In genomic region chr15:40960151-40960885, GRCh38 we compare ENCODE assay signal across 20 cellular contexts. TPM values are rescaled to one million over a fixed set of nuclear protein-coding genes. Genes with fewer than 3 reads are reported as not detected.
A peak's percentile ranks its signal among the peaks of the same experiment; 100 is the strongest.
DNase-seq lines count a peak whose midpoint lies in the region; ATAC-seq and TF ChIP-seq lines count a peak whose summit lies in the region.
"Had no signal": no experiment of that assay in that cellular context is flagged by ENCODE, and none has a peak within 500 bp of the region (broad histone marks: within the 10 kb centered on the region; RNA-seq: fewer than 3 reads in every experiment).

No MANE protein-coding gene starts in this region.

- BruUV-seq in Caco-2 (replicated peaks; lab: Mats Ljungman, UMichigan), result no TSS peak

- H3K9me3 Mint-ChIP-seq in Caco-2 (ENCODE audit: unreplicated experiment), result no peaks in the 10 kb centered on the region
- H3K9me3 Mint-ChIP-seq in naive thymus-derived CD4-positive, alpha-beta T cell, result no peaks in the 10 kb centered on the region
- H3K9me3 Mint-ChIP-seq: immature natural killer cell; natural killer cell treated with Interleukin-12 subunit alpha and Interleukin-12 subunit beta and Interleukin-15 and Interleukin-18, amount 100 ng/mL, for 72 hours had no signal

- DNase-seq in Caco-2 (no peak), RWPE1 (ENCODE audit: low spot score) (no peak), islet precursor cell (peak; percentile 50), osteoblast (ENCODE audit: insufficient read length, low spot score, missing footprints) (peak; percentile 81), superior temporal gyrus (ENCODE audit: extremely low spot score) (no peak), germinal center (ENCODE audit: low spot score) (no peak)
- no peak for DNase-seq in naive thymus-derived CD4-positive, alpha-beta T cell
- DNase-seq: activated CD4-positive, alpha-beta T cell treated with anti-CD3 and anti-CD28 coated beads for 1 hour; activated naive CD4-positive, alpha-beta T cell treated with Interleukin-2 at 50 U/mL for 16 hours; brain microvascular endothelial cell; immature natural killer cell; NCI-H187; NCI-H2227 treated with DMSO at 0.1 percent for 48 hours; NCI-H82; stimulated activated CD4-positive, alpha-beta T cell treated with anti-CD3 and anti-CD28 coated beads, Interleukin-12 subunit alpha, Interleukin-12 subunit beta, amount 100 ng/mL, for 4 hours; stimulated activated CD8-positive, alpha-beta memory T cell treated with anti-CD3 and anti-CD28 coated beads, Interleukin-4, amount 100 ng/mL, for 48 hours had no signal

- H3K4me1 ChIP-seq in Caco-2 (no peaks in the 10 kb centered on the region), osteoblast (ENCODE audit: insufficient read depth, low read length) (no peaks in the 10 kb centered on the region)
- H3K4me1 ChIP-seq in naive thymus-derived CD4-positive, alpha-beta T cell (ENCODE audit: control insufficient read depth in 2 of 2, insufficient read depth in 2 of 2, low read length in 2 of 2), result no peaks in the 10 kb centered on the region

- no peaks in the 10 kb centered on the region for H3K27me3 Mint-ChIP-seq in Caco-2 (ENCODE audit: insufficient read depth, unreplicated experiment)
- peaks cover 0 to 5% (median 0%) of the 10 kb centered on the region in 5 donors for H3K27me3 Mint-ChIP-seq in naive thymus-derived CD4-positive, alpha-beta T cell

- CTCF ChIA-PET in Caco-2 (lab: Charles Lee) (interaction anchor here (0.6 kb wide), 2 partner anchors 30 to 32 kb away, joined by 3 to 4 read pairs; no protein-coding TSS in a partner anchor), RWPE1 (lab: Yijun Ruan, JAX) (no interaction called here)
- CTCF ChIA-PET in naive thymus-derived CD4-positive, alpha-beta T cell (lab: Charles Lee), result no interaction called here

- no peak for TF ChIP-seq CTCF in Caco-2 (IDR thresholded peaks at IDR 0.05; ENCODE audit: insufficient read depth in 1 of 2, low read depth in 1 of 2, low read length in 1 of 2, severe bottlenecking in 1 of 2, unreplicated experiment in 1 of 2)
- no peak for TF ChIP-seq CTCF in RWPE1 (conservative IDR thresholded peaks at IDR 0.05; ENCODE audit: low read depth)
- no peak for TF ChIP-seq CTCF in osteoblast (IDR thresholded peaks at IDR 0.05; ENCODE audit: extremely low read depth, low read depth, low read length)

- H3K4me2 ChIP-seq in osteoblast (ENCODE audit: insufficient read depth, low read length), result no peak overlapping the region

- H3K4me3 ChIP-seq in Caco-2 (ENCODE audit: low read depth, low read length) (no peak overlapping the region), osteoblast (ENCODE audit: insufficient read depth, low read length) (no peak overlapping the region)
- no peak overlapping the region for H3K4me3 ChIP-seq in naive thymus-derived CD4-positive, alpha-beta T cell (ENCODE audit: low read length)
- H3K4me3 ChIP-seq: coronary artery had no signal

- H3K27ac ChIP-seq in RWPE1, result peak overlapping the region; percentile 45
- no peak overlapping the region for H3K27ac ChIP-seq in osteoblast (ENCODE audit: low read depth, low read length)
- H3K27ac ChIP-seq in naive thymus-derived CD4-positive, alpha-beta T cell (ENCODE audit: low read depth, low read length), result no peak overlapping the region
- H3K27ac ChIP-seq: brain microvascular endothelial cell, coronary artery had no signal

- H3K27me3 ChIP-seq in Caco-2 (replicated peaks; ENCODE audit: control insufficient read depth, insufficient read depth, low read length) (no peaks in the 10 kb centered on the region), osteoblast (ENCODE audit: insufficient read depth, low read length) (no peaks in the 10 kb centered on the region)
- H3K27me3 ChIP-seq in naive thymus-derived CD4-positive, alpha-beta T cell (ENCODE audit: control insufficient read depth in 2 of 2, insufficient read depth in 2 of 2, low read length in 2 of 2), result no peaks in the 10 kb centered on the region
- H3K27me3 ChIP-seq: brain microvascular endothelial cell had no signal

- POLR2A ChIA-PET in Caco-2 (lab: Charles Lee), result interaction anchor here (1.2 kb wide), 1 partner anchor 16 kb away, joined by 3 read pairs; no protein-coding TSS in a partner anchor
- POLR2A ChIA-PET in RWPE1 (lab: Yijun Ruan, JAX; ENCODE audit: low non-redundant PET), result no interaction called here
- POLR2A ChIA-PET in naive thymus-derived CD4-positive, alpha-beta T cell (lab: Charles Lee), result no interaction called here

- peak overlapping the region; percentile 83 for H3K27ac Mint-ChIP-seq in Caco-2 (ENCODE audit: unreplicated experiment)
- peak overlapping the region in 1 of 9 donors; percentile 14 for H3K27ac Mint-ChIP-seq in naive thymus-derived CD4-positive, alpha-beta T cell
- H3K27ac Mint-ChIP-seq: natural killer cell treated with Interleukin-12 subunit alpha and Interleukin-12 subunit beta and Interleukin-15 and Interleukin-18, amount 100 ng/mL, for 72 hours had no signal

- ATAC-seq in naive thymus-derived CD4-positive, alpha-beta T cell, result no peak
- ATAC-seq in GM21619 (IDR thresholded peaks at IDR 0.05; ENCODE audit: unreplicated experiment), result no peak

- intact Hi-C loops in Caco-2 (cut with micrococcal nuclease; ENCODE audit: unreplicated experiment), result no loop called here
- intact Hi-C loops in naive thymus-derived CD4-positive, alpha-beta T cell (cut with micrococcal nuclease), result no loop called here

- H3K4me1 Mint-ChIP-seq in Caco-2 (ENCODE audit: low read depth, unreplicated experiment), result peaks cover 17% of the 10 kb centered on the region
- peaks cover 0 to 11% (median 3%) of the 10 kb centered on the region in 7 donors for H3K4me1 Mint-ChIP-seq in naive thymus-derived CD4-positive, alpha-beta T cell
- H3K4me1 Mint-ChIP-seq: immature natural killer cell had no signal

- peaks cover 46% of the 10 kb centered on the region for H3K36me3 Mint-ChIP-seq in Caco-2 (ENCODE audit: insufficient read depth, unreplicated experiment)
- H3K36me3 Mint-ChIP-seq in naive thymus-derived CD4-positive, alpha-beta T cell, result peaks cover 0 to 8% (median 0%) of the 10 kb centered on the region in 5 donors
- H3K36me3 Mint-ChIP-seq: natural killer cell treated with Interleukin-12 subunit alpha and Interleukin-12 subunit beta and Interleukin-15 and Interleukin-18, amount 100 ng/mL, for 72 hours had no signal

- H3K79me2 ChIP-seq in osteoblast (ENCODE audit: insufficient read depth, low read length), result no peaks in the 10 kb centered on the region

- H2AFZ ChIP-seq in osteoblast (ENCODE audit: low read length), result no peak overlapping the region

- no peak overlapping the region for H3K4me3 Mint-ChIP-seq in Caco-2 (ENCODE audit: unreplicated experiment)
- H3K4me3 Mint-ChIP-seq in naive thymus-derived CD4-positive, alpha-beta T cell, result no peak overlapping the region
- H3K4me3 Mint-ChIP-seq: immature natural killer cell; natural killer cell treated with Interleukin-12 subunit alpha and Interleukin-12 subunit beta and Interleukin-15 and Interleukin-18, amount 100 ng/mL, for 72 hours had no signal

- H3K9me3 ChIP-seq in Caco-2 (no peaks in the 10 kb centered on the region), osteoblast (ENCODE audit: low read depth, low read length) (no peaks in the 10 kb centered on the region)
- H3K9me3 ChIP-seq in naive thymus-derived CD4-positive, alpha-beta T cell (ENCODE audit: control insufficient read depth in 2 of 3, low read length in 3 of 3), result no peaks in the 10 kb centered on the region

- H3K36me3 ChIP-seq in Caco-2 (ENCODE audit: control insufficient read depth, insufficient read depth, low read length) (no peaks in the 10 kb centered on the region), osteoblast (ENCODE audit: insufficient read depth, low read length) (peaks cover 6% of the 10 kb centered on the region)
- H3K36me3 ChIP-seq in naive thymus-derived CD4-positive, alpha-beta T cell (ENCODE audit: control insufficient read depth in 2 of 3, insufficient read depth in 3 of 3, low read length in 3 of 3), result no peaks in the 10 kb centered on the region
- H3K36me3 ChIP-seq: brain microvascular endothelial cell had no signal

- no peaks in the 10 kb centered on the region for H4K20me1 ChIP-seq in osteoblast (ENCODE audit: insufficient read depth, low read length)

RNA-seq across cellular contexts. Expression of gene CHAC1, which starts 7.0 kb away (rescaled TPM):
- total RNA-seq in Caco-2 (2022) (54.0 and 55.8 TPM in 2 replicates), osteoblast (30.0 and 30.1 TPM in 2 replicates)
- total RNA-seq in naive thymus-derived CD4-positive, alpha-beta T cell, result 1 to 10 TPM in 3 of 5 experiments, under 1 TPM in 2; 0.24 to 5.7 (median 1.1) TPM
- under 1 TPM in 1 of 2 donors, not detected in 1; 0.39 TPM for polyA plus RNA-seq in naive thymus-derived CD4-positive, alpha-beta T cell

RNA-seq across cellular contexts. Expression of gene DLL4, which starts 31.2 kb away (rescaled TPM):
- total RNA-seq in Caco-2 (2022) (3.4 TPM in 2 replicates), osteoblast (not detected in 2 replicates)
- not detected for total RNA-seq in naive thymus-derived CD4-positive, alpha-beta T cell
- polyA plus RNA-seq in naive thymus-derived CD4-positive, alpha-beta T cell, result not detected
- total RNA-seq: Daoy had no signal
- polyA plus RNA-seq: immature natural killer cell had no signal

Comparison
In these comparisons a context has a peak if more than half of its experiments do, and no peak if none do; other contexts are left out.
1. DNase-seq: peak in islet precursor cell (single experiment) and osteoblast (single experiment); none in Caco-2 (0 of 2), RWPE1 (single experiment), superior temporal gyrus (single experiment), germinal center (single experiment) and naive thymus-derived CD4-positive, alpha-beta T cell (0 of 9).